In the genomic region with DNA sequence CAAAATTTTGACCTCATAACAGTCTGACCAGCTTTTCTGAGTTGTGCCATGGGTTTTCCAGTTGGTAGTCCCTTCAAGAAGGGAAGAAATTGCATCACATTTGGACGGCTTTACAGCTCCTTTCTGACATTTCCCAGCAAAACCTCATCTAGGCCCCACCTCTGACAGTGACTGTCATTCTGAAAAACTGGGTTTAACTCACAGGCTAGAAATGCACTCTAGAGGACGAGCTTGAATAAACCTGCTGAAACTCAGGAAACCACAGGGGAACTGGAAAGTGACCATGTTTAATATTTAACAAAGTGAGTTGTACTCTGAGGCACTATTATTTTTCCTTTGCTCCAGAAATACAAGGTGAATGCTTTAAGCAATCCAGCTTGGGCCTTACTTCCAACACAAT, we compare ENCODE assay signal across 14 cellular contexts.
DNase-seq lines count a peak whose midpoint lies in the region; ATAC-seq, FAIRE-seq and TF ChIP-seq lines count a peak whose summit lies in the region.
"Had no signal": no experiment of that assay in that cellular context is flagged by ENCODE, and none has a peak within 500 bp of the region (broad histone marks: within the 10 kb centered on the region; RNA-seq: fewer than 3 reads in every experiment).

No MANE protein-coding gene starts in this region.

- H3K36me3 ChIP-seq in transverse colon, result no peaks in the 10 kb centered on the region

- H3K9me3 Mint-ChIP-seq in type B pancreatic cell, result no peaks in the 10 kb centered on the region
- H3K9me3 Mint-ChIP-seq: activated T-cell treated with anti-CD3 and anti-CD28 coated beads, Interleukin-2, amount 50 U/mL, for 24 hours had no signal

- WGBS in transverse colon (ENCODE audit: low coverage in 1 of 2), 2 donors, result 25 to 41% methylated on average over 2 of the region's 2 CpGs

- TF ChIP-seq EP300 in transverse colon (IDR thresholded peaks at IDR 0.05; ENCODE audit: low read depth), result no peak

- in situ Hi-C loops in transverse colon (cut with MboI; ENCODE audit: low pct_ligation_motif_present in 1 of 4, low pct_unique_long_range_greater_than_20kb in 1 of 4, low sequenced_read_pairs in 3 of 4), result no loop called here

- intact Hi-C loops in transverse colon (cut with DNase I; ENCODE audit: low total_unique reads), result no loop called here

- H3K4me1 Mint-ChIP-seq in type B pancreatic cell (ENCODE audit: unreplicated experiment), result peaks cover 4% of the 10 kb centered on the region

- no peaks in the 10 kb centered on the region for H3K36me3 Mint-ChIP-seq in type B pancreatic cell

- H3K27me3 Mint-ChIP-seq in type B pancreatic cell, result peaks cover 9% of the 10 kb centered on the region

- TF ChIP-seq CTCF in GM10266 (IDR thresholded peaks at IDR 0.05; ENCODE audit: control insufficient read depth, insufficient read depth, low read depth, missing control alignments) (no peak), transverse colon (IDR thresholded peaks at IDR 0.05) (no peak), type B pancreatic cell (conservative IDR thresholded peaks at IDR 0.05) (no peak)

- no peak overlapping the region for H3K27ac ChIP-seq in transverse colon
- H3K27ac ChIP-seq: C4-2B, psoas muscle had no signal

- DNase-seq in GM10266 (ENCODE audit: extremely low spot score) (peak; percentile 7), RCC 7860 (ENCODE audit: low spot score) (peak; percentile 77), transverse colon (no peak), NCI-H2171 (lab: John Stamatoyannopoulos, UW) (no peak), type B pancreatic cell (ENCODE audit: extremely low spot score, unreplicated experiment) (no peak)
- DNase-seq in stimulated activated CD4-positive, alpha-beta T cell treated with anti-CD3 and anti-CD28 coated beads, Interleukin-4, amount 100 ng/mL, for 24 hours, result no peak
- DNase-seq: activated T-cell treated with anti-CD3 and anti-CD28 coated beads, Interleukin-2, amount 50 U/mL, for 24 hours; dermis blood vessel endothelial cell; NCI-H1694; psoas muscle had no signal

- no peak overlapping the region for H3K4me3 ChIP-seq in transverse colon
- H3K4me3 ChIP-seq: psoas muscle had no signal

- H3K4me3 Mint-ChIP-seq in type B pancreatic cell, result no peak overlapping the region
- H3K4me3 Mint-ChIP-seq: activated T-cell treated with anti-CD3 and anti-CD28 coated beads, Interleukin-2, amount 50 U/mL, for 24 hours had no signal

- H3K4me1 ChIP-seq in transverse colon, result no peaks in the 10 kb centered on the region
- H3K4me1 ChIP-seq: psoas muscle had no signal

- ATAC-seq in GM19351 (IDR thresholded peaks at IDR 0.05; ENCODE audit: unreplicated experiment), result peak; percentile 97
- ATAC-seq in HG02938 (IDR thresholded peaks at IDR 0.05; ENCODE audit: unreplicated experiment), result peak; percentile 99
- ATAC-seq: psoas muscle had no signal

- H3K27me3 ChIP-seq in transverse colon, result no peaks in the 10 kb centered on the region

- TF ChIP-seq POLR2A in transverse colon (IDR thresholded peaks at IDR 0.05), result no peak

- FAIRE-seq in RCC 7860 (lab: Jason Lieb, UNC), result peak; percentile 96
- FAIRE-seq: H1 had no signal

- H3K27ac Mint-ChIP-seq in type B pancreatic cell, result no peak overlapping the region
- H3K27ac Mint-ChIP-seq: activated T-cell treated with anti-CD3 and anti-CD28 coated beads, Interleukin-2, amount 50 U/mL, for 24 hours had no signal

- H3K9me3 ChIP-seq in transverse colon, result no peaks in the 10 kb centered on the region
- H3K9me3 ChIP-seq: psoas muscle had no signal

Comparison
In these comparisons a context has a peak if more than half of its experiments do, and no peak if none do; other contexts are left out.
1. DNase-seq: peak in GM10266 (single experiment) and RCC 7860 (single experiment); none in transverse colon (single experiment), NCI-H2171 (single experiment), type B pancreatic cell (single experiment) and stimulated activated CD4-positive, alpha-beta T cell treated with anti-CD3 and anti-CD28 coated beads, Interleukin-4, amount 100 ng/mL, for 24 hours (single experiment).